Comparison of ENCODE assay signal across 17 cellular contexts in genomic region chr11:121536116-121536515, GRCh38.
"Had no signal": no experiment of that assay in that cellular context is flagged by ENCODE, and none has a peak within 500 bp of the region (broad histone marks: within the 10 kb centered on the region; RNA-seq: fewer than 3 reads in every experiment).

No MANE protein-coding gene starts in this region.

- H3K27ac ChIP-seq: heart right ventricle, neural progenitor cell, pancreas, suprapubic skin, upper lobe of left lung had no signal

- DNase-seq: activated B cell treated with CpG ODN at 0.5 μM for 24 hours; activated effector memory CD4-positive, alpha-beta T cell treated with anti-CD3 and anti-CD28 coated beads, Interleukin-2, amount 50 U/mL, for 16 hours; activated naive CD8-positive, alpha-beta T cell treated with anti-CD3 and anti-CD28 coated beads, Interleukin-2, amount 10 ng/mL, durations not matched to agents 7 days and 5 days; activated T-cell treated with anti-CD3 and anti-CD28 coated beads, Interleukin-2, amount 50 U/mL, for 1 hour; aorta; heart right ventricle; kidney; left ventricle myocardium superior; mesendoderm; pancreas; stimulated activated CD4-positive, alpha-beta T cell treated with anti-CD3 and anti-CD28 coated beads, Interleukin-2, amount 100 ng/mL, for 48 hours; stimulated activated CD8-positive, alpha-beta memory T cell treated with anti-CD3 and anti-CD28 coated beads, Interleukin-4, amount 100 ng/mL, for 48 hours; stimulated activated naive CD8-positive, alpha-beta T cell treated with anti-CD3 and anti-CD28 coated beads, Interleukin-15, Interleukin-2, amounts not matched to agents 100 U/mL and 50 U/mL, for 24 hours; T-helper 1 cell; upper lobe of left lung had no signal

- H3K27me3 ChIP-seq: neural progenitor cell, suprapubic skin, upper lobe of left lung had no signal

- H3K9me3 ChIP-seq: pancreas, suprapubic skin, upper lobe of left lung had no signal

- H3K36me3 ChIP-seq: pancreas, suprapubic skin had no signal

- H3K4me3 ChIP-seq: heart right ventricle, neural progenitor cell, pancreas, suprapubic skin, upper lobe of left lung had no signal

- H3K27me3 Mint-ChIP-seq: activated B cell treated with CpG ODN at 0.5 μM for 24 hours; activated naive CD8-positive, alpha-beta T cell treated with anti-CD3 and anti-CD28 coated beads, Interleukin-2, amount 10 ng/mL, durations not matched to agents 7 days and 5 days had no signal

- H3K9me3 Mint-ChIP-seq: activated B cell treated with CpG ODN at 0.5 μM for 24 hours; activated naive CD8-positive, alpha-beta T cell treated with anti-CD3 and anti-CD28 coated beads, Interleukin-2, amount 10 ng/mL, durations not matched to agents 7 days and 5 days had no signal

- ATAC-seq: heart right ventricle; left ventricle myocardium superior; stimulated activated naive CD8-positive, alpha-beta T cell treated with anti-CD3 and anti-CD28 coated beads, Interleukin-15, Interleukin-2, amounts not matched to agents 100 U/mL and 50 U/mL, for 24 hours had no signal

- H3K4me1 ChIP-seq: heart right ventricle, pancreas, suprapubic skin, upper lobe of left lung had no signal

- H3K27ac Mint-ChIP-seq: activated B cell treated with CpG ODN at 0.5 μM for 24 hours, neural progenitor cell had no signal

- H3K4me3 Mint-ChIP-seq: activated B cell treated with CpG ODN at 0.5 μM for 24 hours; activated naive CD8-positive, alpha-beta T cell treated with anti-CD3 and anti-CD28 coated beads, Interleukin-2, amount 10 ng/mL, durations not matched to agents 7 days and 5 days; neural progenitor cell had no signal
